1 cellular context compared by ENCODE assay signal in the genomic region with DNA sequence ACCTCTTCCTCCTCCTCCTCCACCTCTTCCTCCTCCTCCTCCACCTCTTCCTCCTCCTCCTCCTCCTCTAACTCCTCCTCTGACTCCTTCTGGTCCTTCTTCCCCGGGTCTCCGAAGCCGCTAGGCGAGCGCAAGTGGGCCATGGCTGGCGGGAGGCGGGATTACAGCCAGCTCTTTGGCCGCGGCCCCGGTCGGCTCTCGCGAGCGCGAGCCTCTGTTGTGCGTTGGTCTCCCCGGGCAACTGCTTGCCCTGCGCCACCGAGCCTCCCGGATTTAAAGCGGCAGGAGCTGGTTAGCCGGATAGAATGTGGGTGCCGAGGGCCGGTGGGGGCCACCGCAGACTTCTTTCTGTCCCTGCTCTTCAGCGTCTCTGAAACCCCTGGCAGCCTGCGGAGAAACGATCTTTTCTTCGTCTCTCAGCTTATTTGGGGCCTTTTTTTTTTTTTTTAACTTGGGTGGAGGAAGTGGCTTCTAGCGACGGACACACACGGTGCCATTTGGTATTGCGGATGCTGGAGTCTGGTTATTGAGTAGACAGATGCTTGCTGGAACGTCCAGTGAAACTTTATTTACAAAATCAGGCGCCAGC.
TF ChIP-seq lines count a peak whose summit lies in the region.

A gene (minus strand): TSS at position 165 of the 589 bp plus-strand sequence. CDS start 22 bp downstream, at position 143.

TF ChIP-seq in K562, 482 proteins besides CTCF, POLR2A, EP300 and RAD21 (continued from another document and continues in another):
- TF ChIP-seq, protein P1, sequence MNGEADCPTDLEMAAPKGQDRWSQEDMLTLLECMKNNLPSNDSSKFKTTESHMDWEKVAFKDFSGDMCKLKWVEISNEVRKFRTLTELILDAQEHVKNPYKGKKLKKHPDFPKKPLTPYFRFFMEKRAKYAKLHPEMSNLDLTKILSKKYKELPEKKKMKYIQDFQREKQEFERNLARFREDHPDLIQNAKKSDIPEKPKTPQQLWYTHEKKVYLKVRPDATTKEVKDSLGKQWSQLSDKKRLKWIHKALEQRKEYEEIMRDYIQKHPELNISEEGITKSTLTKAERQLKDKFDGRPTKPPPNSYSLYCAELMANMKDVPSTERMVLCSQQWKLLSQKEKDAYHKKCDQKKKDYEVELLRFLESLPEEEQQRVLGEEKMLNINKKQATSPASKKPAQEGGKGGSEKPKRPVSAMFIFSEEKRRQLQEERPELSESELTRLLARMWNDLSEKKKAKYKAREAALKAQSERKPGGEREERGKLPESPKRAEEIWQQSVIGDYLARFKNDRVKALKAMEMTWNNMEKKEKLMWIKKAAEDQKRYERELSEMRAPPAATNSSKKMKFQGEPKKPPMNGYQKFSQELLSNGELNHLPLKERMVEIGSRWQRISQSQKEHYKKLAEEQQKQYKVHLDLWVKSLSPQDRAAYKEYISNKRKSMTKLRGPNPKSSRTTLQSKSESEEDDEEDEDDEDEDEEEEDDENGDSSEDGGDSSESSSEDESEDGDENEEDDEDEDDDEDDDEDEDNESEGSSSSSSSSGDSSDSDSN (IDR thresholded peaks at IDR 0.05; ENCODE audit: borderline replicate concordance in 1 of 2, low read depth in 2 of 2, low read length in 2 of 2): no peak
- no peak for TF ChIP-seq GATAD2A (IDR thresholded peaks at IDR 0.05)
- no peak for TF ChIP-seq SOX6 (IDR thresholded peaks at IDR 0.05)
- no peak for TF ChIP-seq RCOR1 (IDR thresholded peaks at IDR 0.05; ENCODE audit: borderline replicate concordance in 1 of 2, low read depth in 2 of 2, low read length in 2 of 2)
- no peak for TF ChIP-seq PHF21A (IDR thresholded peaks at IDR 0.05; ENCODE audit: borderline replicate concordance, low read depth)
- TF ChIP-seq ATF7 (IDR thresholded peaks at IDR 0.05): no peak; the same call in 1 of the 2 replicates
- TF ChIP-seq, protein P2, sequence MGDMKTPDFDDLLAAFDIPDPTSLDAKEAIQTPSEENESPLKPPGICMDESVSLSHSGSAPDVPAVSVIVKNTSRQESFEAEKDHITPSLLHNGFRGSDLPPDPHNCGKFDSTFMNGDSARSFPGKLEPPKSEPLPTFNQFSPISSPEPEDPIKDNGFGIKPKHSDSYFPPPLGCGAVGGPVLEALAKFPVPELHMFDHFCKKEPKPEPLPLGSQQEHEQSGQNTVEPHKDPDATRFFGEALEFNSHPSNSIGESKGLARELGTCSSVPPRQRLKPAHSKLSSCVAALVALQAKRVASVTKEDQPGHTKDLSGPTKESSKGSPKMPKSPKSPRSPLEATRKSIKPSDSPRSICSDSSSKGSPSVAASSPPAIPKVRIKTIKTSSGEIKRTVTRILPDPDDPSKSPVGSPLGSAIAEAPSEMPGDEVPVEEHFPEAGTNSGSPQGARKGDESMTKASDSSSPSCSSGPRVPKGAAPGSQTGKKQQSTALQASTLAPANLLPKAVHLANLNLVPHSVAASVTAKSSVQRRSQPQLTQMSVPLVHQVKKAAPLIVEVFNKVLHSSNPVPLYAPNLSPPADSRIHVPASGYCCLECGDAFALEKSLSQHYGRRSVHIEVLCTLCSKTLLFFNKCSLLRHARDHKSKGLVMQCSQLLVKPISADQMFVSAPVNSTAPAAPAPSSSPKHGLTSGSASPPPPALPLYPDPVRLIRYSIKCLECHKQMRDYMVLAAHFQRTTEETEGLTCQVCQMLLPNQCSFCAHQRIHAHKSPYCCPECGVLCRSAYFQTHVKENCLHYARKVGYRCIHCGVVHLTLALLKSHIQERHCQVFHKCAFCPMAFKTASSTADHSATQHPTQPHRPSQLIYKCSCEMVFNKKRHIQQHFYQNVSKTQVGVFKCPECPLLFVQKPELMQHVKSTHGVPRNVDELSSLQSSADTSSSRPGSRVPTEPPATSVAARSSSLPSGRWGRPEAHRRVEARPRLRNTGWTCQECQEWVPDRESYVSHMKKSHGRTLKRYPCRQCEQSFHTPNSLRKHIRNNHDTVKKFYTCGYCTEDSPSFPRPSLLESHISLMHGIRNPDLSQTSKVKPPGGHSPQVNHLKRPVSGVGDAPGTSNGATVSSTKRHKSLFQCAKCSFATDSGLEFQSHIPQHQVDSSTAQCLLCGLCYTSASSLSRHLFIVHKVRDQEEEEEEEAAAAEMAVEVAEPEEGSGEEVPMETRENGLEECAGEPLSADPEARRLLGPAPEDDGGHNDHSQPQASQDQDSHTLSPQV (IDR thresholded peaks at IDR 0.05): no peak
- no peak for TF ChIP-seq C11orf30 (IDR thresholded peaks at IDR 0.05; ENCODE audit: low read depth)
- TF ChIP-seq, protein P3, sequence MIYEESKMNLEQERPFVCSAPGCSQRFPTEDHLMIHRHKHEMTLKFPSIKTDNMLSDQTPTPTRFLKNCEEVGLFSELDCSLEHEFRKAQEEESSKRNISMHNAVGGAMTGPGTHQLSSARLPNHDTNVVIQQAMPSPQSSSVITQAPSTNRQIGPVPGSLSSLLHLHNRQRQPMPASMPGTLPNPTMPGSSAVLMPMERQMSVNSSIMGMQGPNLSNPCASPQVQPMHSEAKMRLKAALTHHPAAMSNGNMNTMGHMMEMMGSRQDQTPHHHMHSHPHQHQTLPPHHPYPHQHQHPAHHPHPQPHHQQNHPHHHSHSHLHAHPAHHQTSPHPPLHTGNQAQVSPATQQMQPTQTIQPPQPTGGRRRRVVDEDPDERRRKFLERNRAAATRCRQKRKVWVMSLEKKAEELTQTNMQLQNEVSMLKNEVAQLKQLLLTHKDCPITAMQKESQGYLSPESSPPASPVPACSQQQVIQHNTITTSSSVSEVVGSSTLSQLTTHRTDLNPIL (CRISPR knock-in tag; IDR thresholded peaks at IDR 0.05): no peak
- TF ChIP-seq TAF15 (IDR thresholded peaks at IDR 0.05; ENCODE audit: low read depth, low read length): no peak
- peak; percentile 54 for TF ChIP-seq PCBP2 (IDR thresholded peaks at IDR 0.05; ENCODE audit: low read depth, low read length, poor library complexity, severe bottlenecking)
- TF ChIP-seq FUS (optimal IDR thresholded peaks at IDR 0.05; ENCODE audit: low read depth, low read length): no peak
- no peak for TF ChIP-seq POLR2B (IDR thresholded peaks at IDR 0.05; ENCODE audit: low read depth, partially characterized antibody)
- no peak for TF ChIP-seq ZNF121 (CRISPR knock-in tag; conservative IDR thresholded peaks at IDR 0.05)
- TF ChIP-seq NFYB (IDR thresholded peaks at IDR 0.05; ENCODE audit: extremely low read depth, insufficient read length): no peak
- TF ChIP-seq SUPT5H (IDR thresholded peaks at IDR 0.05): 0 out of 2 replicates have a peak, but pooled peaks have one; percentile 23
- no peak for TF ChIP-seq KAT7 (CRISPR knock-in tag; IDR thresholded peaks at IDR 0.05; ENCODE audit: borderline replicate concordance)
- TF ChIP-seq, protein P4, sequence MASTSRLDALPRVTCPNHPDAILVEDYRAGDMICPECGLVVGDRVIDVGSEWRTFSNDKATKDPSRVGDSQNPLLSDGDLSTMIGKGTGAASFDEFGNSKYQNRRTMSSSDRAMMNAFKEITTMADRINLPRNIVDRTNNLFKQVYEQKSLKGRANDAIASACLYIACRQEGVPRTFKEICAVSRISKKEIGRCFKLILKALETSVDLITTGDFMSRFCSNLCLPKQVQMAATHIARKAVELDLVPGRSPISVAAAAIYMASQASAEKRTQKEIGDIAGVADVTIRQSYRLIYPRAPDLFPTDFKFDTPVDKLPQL (IDR thresholded peaks at IDR 0.05; ENCODE audit: extremely low read depth, insufficient read length): no peak
- TF ChIP-seq ZNF408 (CRISPR knock-in tag; IDR thresholded peaks at IDR 0.05; ENCODE audit: low read depth): no peak
- no peak for TF ChIP-seq ZBTB1 (CRISPR knock-in tag; IDR thresholded peaks at IDR 0.05; ENCODE audit: borderline replicate concordance, low read depth)
- no peak for TF ChIP-seq NCOA2 (IDR thresholded peaks at IDR 0.05; ENCODE audit: partially characterized antibody in 2 of 2)
- TF ChIP-seq, protein P5, sequence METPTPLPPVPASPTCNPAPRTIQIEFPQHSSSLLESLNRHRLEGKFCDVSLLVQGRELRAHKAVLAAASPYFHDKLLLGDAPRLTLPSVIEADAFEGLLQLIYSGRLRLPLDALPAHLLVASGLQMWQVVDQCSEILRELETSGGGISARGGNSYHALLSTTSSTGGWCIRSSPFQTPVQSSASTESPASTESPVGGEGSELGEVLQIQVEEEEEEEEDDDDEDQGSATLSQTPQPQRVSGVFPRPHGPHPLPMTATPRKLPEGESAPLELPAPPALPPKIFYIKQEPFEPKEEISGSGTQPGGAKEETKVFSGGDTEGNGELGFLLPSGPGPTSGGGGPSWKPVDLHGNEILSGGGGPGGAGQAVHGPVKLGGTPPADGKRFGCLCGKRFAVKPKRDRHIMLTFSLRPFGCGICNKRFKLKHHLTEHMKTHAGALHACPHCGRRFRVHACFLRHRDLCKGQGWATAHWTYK (CRISPR knock-in tag; IDR thresholded peaks at IDR 0.05): no peak
- no peak for TF ChIP-seq BCOR (IDR thresholded peaks at IDR 0.05)
- TF ChIP-seq, protein P6, sequence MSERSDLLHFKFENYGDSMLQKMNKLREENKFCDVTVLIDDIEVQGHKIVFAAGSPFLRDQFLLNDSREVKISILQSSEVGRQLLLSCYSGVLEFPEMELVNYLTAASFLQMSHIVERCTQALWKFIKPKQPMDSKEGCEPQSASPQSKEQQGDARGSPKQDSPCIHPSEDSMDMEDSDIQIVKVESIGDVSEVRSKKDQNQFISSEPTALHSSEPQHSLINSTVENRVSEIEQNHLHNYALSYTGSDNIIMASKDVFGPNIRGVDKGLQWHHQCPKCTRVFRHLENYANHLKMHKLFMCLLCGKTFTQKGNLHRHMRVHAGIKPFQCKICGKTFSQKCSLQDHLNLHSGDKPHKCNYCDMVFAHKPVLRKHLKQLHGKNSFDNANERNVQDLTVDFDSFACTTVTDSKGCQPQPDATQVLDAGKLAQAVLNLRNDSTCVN (CRISPR knock-in tag; IDR thresholded peaks at IDR 0.05): no peak
- TF ChIP-seq, protein P7, sequence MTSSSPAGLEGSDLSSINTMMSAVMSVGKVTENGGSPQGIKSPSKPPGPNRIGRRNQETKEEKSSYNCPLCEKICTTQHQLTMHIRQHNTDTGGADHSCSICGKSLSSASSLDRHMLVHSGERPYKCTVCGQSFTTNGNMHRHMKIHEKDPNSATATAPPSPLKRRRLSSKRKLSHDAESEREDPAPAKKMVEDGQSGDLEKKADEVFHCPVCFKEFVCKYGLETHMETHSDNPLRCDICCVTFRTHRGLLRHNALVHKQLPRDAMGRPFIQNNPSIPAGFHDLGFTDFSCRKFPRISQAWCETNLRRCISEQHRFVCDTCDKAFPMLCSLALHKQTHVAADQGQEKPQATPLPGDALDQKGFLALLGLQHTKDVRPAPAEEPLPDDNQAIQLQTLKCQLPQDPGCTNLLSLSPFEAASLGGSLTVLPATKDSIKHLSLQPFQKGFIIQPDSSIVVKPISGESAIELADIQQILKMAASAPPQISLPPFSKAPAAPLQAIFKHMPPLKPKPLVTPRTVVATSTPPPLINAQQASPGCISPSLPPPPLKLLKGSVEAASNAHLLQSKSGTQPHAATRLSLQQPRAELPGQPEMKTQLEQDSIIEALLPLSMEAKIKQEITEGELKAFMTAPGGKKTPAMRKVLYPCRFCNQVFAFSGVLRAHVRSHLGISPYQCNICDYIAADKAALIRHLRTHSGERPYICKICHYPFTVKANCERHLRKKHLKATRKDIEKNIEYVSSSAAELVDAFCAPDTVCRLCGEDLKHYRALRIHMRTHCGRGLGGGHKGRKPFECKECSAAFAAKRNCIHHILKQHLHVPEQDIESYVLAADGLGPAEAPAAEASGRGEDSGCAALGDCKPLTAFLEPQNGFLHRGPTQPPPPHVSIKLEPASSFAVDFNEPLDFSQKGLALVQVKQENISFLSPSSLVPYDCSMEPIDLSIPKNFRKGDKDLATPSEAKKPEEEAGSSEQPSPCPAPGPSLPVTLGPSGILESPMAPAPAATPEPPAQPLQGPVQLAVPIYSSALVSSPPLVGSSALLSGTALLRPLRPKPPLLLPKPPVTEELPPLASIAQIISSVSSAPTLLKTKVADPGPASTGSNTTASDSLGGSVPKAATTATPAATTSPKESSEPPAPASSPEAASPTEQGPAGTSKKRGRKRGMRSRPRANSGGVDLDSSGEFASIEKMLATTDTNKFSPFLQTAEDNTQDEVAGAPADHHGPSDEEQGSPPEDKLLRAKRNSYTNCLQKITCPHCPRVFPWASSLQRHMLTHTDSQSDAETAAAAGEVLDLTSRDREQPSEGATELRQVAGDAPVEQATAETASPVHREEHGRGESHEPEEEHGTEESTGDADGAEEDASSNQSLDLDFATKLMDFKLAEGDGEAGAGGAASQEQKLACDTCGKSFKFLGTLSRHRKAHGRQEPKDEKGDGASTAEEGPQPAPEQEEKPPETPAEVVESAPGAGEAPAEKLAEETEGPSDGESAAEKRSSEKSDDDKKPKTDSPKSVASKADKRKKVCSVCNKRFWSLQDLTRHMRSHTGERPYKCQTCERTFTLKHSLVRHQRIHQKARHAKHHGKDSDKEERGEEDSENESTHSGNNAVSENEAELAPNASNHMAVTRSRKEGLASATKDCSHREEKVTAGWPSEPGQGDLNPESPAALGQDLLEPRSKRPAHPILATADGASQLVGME (CRISPR knock-in tag; IDR thresholded peaks at IDR 0.05): no peak
- no peak for TF ChIP-seq CBFB (CRISPR knock-in tag; IDR thresholded peaks at IDR 0.05)
- TF ChIP-seq NEUROD1 (IDR thresholded peaks at IDR 0.05; ENCODE audit: borderline replicate concordance, low read depth, low read length, partially characterized antibody): peak; percentile 91
- TF ChIP-seq ZKSCAN8 (CRISPR knock-in tag; IDR thresholded peaks at IDR 0.05): no peak
- TF ChIP-seq TFAM (CRISPR knock-in tag; conservative IDR thresholded peaks at IDR 0.05): no peak
- no peak for TF ChIP-seq SIRT6 (IDR thresholded peaks at IDR 0.05; ENCODE audit: low read depth, low read length)
- no peak for TF ChIP-seq NCOA4 (IDR thresholded peaks at IDR 0.05; ENCODE audit: partially characterized antibody)
- no peak for TF ChIP-seq DNMT1 (IDR thresholded peaks at IDR 0.05)
- no peak for TF ChIP-seq SMAD2 (IDR thresholded peaks at IDR 0.05; ENCODE audit: low read depth, low read length)
- no peak for TF ChIP-seq MCM7 (IDR thresholded peaks at IDR 0.05)
- TF ChIP-seq, protein P8, sequence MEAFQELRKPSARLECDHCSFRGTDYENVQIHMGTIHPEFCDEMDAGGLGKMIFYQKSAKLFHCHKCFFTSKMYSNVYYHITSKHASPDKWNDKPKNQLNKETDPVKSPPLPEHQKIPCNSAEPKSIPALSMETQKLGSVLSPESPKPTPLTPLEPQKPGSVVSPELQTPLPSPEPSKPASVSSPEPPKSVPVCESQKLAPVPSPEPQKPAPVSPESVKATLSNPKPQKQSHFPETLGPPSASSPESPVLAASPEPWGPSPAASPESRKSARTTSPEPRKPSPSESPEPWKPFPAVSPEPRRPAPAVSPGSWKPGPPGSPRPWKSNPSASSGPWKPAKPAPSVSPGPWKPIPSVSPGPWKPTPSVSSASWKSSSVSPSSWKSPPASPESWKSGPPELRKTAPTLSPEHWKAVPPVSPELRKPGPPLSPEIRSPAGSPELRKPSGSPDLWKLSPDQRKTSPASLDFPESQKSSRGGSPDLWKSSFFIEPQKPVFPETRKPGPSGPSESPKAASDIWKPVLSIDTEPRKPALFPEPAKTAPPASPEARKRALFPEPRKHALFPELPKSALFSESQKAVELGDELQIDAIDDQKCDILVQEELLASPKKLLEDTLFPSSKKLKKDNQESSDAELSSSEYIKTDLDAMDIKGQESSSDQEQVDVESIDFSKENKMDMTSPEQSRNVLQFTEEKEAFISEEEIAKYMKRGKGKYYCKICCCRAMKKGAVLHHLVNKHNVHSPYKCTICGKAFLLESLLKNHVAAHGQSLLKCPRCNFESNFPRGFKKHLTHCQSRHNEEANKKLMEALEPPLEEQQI (IDR thresholded peaks at IDR 0.05): peak; percentile 94
- TF ChIP-seq, protein P9, sequence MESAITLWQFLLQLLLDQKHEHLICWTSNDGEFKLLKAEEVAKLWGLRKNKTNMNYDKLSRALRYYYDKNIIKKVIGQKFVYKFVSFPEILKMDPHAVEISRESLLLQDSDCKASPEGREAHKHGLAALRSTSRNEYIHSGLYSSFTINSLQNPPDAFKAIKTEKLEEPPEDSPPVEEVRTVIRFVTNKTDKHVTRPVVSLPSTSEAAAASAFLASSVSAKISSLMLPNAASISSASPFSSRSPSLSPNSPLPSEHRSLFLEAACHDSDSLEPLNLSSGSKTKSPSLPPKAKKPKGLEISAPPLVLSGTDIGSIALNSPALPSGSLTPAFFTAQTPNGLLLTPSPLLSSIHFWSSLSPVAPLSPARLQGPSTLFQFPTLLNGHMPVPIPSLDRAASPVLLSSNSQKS (CRISPR knock-in tag; IDR thresholded peaks at IDR 0.05): no peak
- TF ChIP-seq HDGF (IDR thresholded peaks at IDR 0.05): no peak
- no peak for TF ChIP-seq XRCC3 (IDR thresholded peaks at IDR 0.05)
